ENCODE assay signal across 31 cellular contexts in the genomic region with DNA sequence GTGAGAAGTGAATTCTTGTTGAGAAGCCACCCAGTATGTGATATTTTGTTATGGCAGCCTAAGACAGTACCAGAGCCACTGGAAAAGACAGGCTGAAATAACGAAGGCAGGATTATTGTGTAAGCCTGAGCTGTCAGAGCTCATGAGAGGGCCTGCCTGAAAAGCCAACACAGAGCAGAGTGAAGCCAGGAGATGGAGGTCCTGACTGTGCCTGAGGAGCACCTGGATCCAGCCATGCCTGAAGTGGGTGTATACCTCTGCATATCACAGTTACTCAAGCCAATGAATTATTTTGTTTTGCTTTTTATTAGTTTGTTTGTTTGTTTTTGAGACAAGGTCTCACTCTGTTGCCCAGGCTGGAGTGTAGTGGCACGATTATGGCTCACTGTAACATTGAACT.
"Had no signal": no experiment of that assay in that cellular context is flagged by ENCODE, and none has a peak within 500 bp of the region (broad histone marks: within the 10 kb centered on the region; RNA-seq: fewer than 3 reads in every experiment).

No MANE protein-coding gene starts in this region.

- H3K9me3 Mint-ChIP-seq: naive B cell; naive thymus-derived CD8-positive, alpha-beta T cell; natural killer cell treated with Interleukin-12 subunit alpha and Interleukin-12 subunit beta and Interleukin-15 and Interleukin-18, amount 100 ng/mL, for 72 hours; nephron progenitor cell; neural progenitor cell; stimulated activated memory B cell treated with anti-CD40 and anti-IgM and Interleukin-4, amounts not matched to agents 10 μg/mL and 1 μg/mL and 100 μg/mL, for 72 hours; stimulated activated naive CD8-positive, alpha-beta T cell treated with anti-CD3 and anti-CD28 coated beads, Interleukin-15, amount 100 ng/mL, for 72 hours had no signal

- H3K27me3 ChIP-seq: ovary, spleen, suprapubic skin, testis, tibial nerve, upper lobe of right lung, uterus had no signal

- H3K9me3 ChIP-seq: ovary, psoas muscle, spleen, suprapubic skin, testis, tibial nerve, upper lobe of right lung, uterus had no signal

- DNase-seq: naive B cell; naive thymus-derived CD8-positive, alpha-beta T cell; nephron progenitor cell; occipital lobe; ovary; posterior cingulate gyrus; psoas muscle; right cardiac atrium; spleen; stimulated activated CD4-positive, alpha-beta T cell treated with anti-CD3 and anti-CD28 coated beads, Interleukin-12 subunit alpha, Interleukin-12 subunit beta, amount 100 ng/mL, for 4 hours; stimulated activated CD4-positive, alpha-beta T cell treated with anti-CD3 and anti-CD28 coated beads, Interleukin-1b, Interleukin-23, amount 100 ng/mL, for 48 hours; stimulated activated CD4-positive, alpha-beta T cell treated with anti-CD3 and anti-CD28 coated beads, Interleukin-4, amount 100 ng/mL, for 1 hour; stimulated activated CD4-positive, alpha-beta T cell treated with anti-CD3 and anti-CD28 coated beads, Interleukin-4, amount 100 ng/mL, for 4 hours; stimulated activated CD8-positive, alpha-beta memory T cell treated with anti-CD3 and anti-CD28 coated beads, Interleukin-4, amount 100 ng/mL, for 48 hours; stimulated activated naive CD4-positive, alpha-beta T cell; stimulated activated naive CD8-positive, alpha-beta T cell treated with anti-CD3 and anti-CD28 coated beads, Interleukin-15, amount 100 ng/mL, for 72 hours; stimulated activated naive CD8-positive, alpha-beta T cell treated with anti-CD3 and anti-CD28 coated beads, Interleukin-15, Interleukin-2, amounts not matched to agents 100 U/mL and 50 U/mL, for 24 hours; substantia nigra; testis; trophoblast cell; upper lobe of right lung; uterus had no signal

- H3K9ac ChIP-seq: neural progenitor cell, parathyroid adenoma had no signal

- H3K27ac Mint-ChIP-seq: nephron progenitor cell; neural progenitor cell; stimulated activated memory B cell treated with anti-CD40 and anti-IgM and Interleukin-4, amounts not matched to agents 10 μg/mL and 1 μg/mL and 100 μg/mL, for 72 hours had no signal

- ATAC-seq: naive thymus-derived CD8-positive, alpha-beta T cell; natural killer cell treated with Interleukin-12 subunit alpha and Interleukin-12 subunit beta and Interleukin-15 and Interleukin-18, amount 100 ng/mL, for 72 hours; psoas muscle; right cardiac atrium; sciatic nerve; stimulated activated memory B cell treated with anti-CD40 and anti-IgM and Interleukin-4, amounts not matched to agents 10 μg/mL and 1 μg/mL and 100 μg/mL, for 72 hours; stimulated activated naive CD8-positive, alpha-beta T cell treated with anti-CD3 and anti-CD28 coated beads, Interleukin-15, amount 100 ng/mL, for 72 hours; stimulated activated naive CD8-positive, alpha-beta T cell treated with anti-CD3 and anti-CD28 coated beads, Interleukin-15, Interleukin-2, amounts not matched to agents 100 U/mL and 50 U/mL, for 24 hours; upper lobe of right lung had no signal

- H3K4me1 ChIP-seq: psoas muscle, uterus had no signal

- H3K36me3 Mint-ChIP-seq: naive B cell; natural killer cell treated with Interleukin-12 subunit alpha and Interleukin-12 subunit beta and Interleukin-15 and Interleukin-18, amount 100 ng/mL, for 72 hours; neural progenitor cell; stimulated activated memory B cell treated with anti-CD40 and anti-IgM and Interleukin-4, amounts not matched to agents 10 μg/mL and 1 μg/mL and 100 μg/mL, for 72 hours had no signal

- H3K4me2 ChIP-seq: neural progenitor cell, smooth muscle cell had no signal

- H3K4me3 Mint-ChIP-seq: naive thymus-derived CD8-positive, alpha-beta T cell; natural killer cell treated with Interleukin-12 subunit alpha and Interleukin-12 subunit beta and Interleukin-15 and Interleukin-18, amount 100 ng/mL, for 72 hours; neural progenitor cell; stimulated activated memory B cell treated with anti-CD40 and anti-IgM and Interleukin-4, amounts not matched to agents 10 μg/mL and 1 μg/mL and 100 μg/mL, for 72 hours; stimulated activated naive CD8-positive, alpha-beta T cell treated with anti-CD3 and anti-CD28 coated beads, Interleukin-15, amount 100 ng/mL, for 72 hours had no signal

- H3K79me2 ChIP-seq: parathyroid adenoma had no signal

- H2AFZ ChIP-seq: neural progenitor cell, parathyroid adenoma had no signal

- H3K36me3 ChIP-seq: neural progenitor cell, ovary, spleen, suprapubic skin, tibial nerve, upper lobe of right lung, uterus had no signal

- H3K4me3 ChIP-seq: neural progenitor cell, ovary, psoas muscle, skin epidermis, smooth muscle cell, spleen, suprapubic skin, testis, tibial nerve, upper lobe of right lung, uterus had no signal

- H3K27me3 Mint-ChIP-seq: naive thymus-derived CD8-positive, alpha-beta T cell; stimulated activated naive CD8-positive, alpha-beta T cell treated with anti-CD3 and anti-CD28 coated beads, Interleukin-15, amount 100 ng/mL, for 72 hours had no signal

- H3K27ac ChIP-seq: neural progenitor cell, ovary, parathyroid adenoma, psoas muscle, skin epidermis, spleen, suprapubic skin, testis, tibial nerve, upper lobe of right lung, uterus had no signal
